Comparison of ENCODE assay signal across 28 cellular contexts in the genomic region with DNA sequence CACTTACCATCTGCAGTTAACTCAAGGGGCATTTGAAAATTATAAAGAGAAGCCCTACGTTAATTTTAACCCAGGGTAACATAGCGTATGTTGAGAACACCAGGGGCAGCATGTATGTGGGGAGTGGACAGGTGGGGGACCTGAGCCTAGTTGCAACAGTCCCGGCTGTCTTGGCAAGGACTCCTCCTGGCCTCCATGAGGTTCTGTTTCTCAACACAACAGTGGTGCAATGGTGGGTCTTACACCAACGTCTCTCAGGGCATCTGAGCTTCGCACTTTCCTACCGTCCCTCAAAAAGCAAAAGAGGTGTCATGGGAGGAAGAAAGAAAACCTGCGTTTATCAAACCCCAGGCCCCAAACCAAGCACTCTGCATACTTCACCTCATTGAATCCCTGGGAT.
"Had no signal": no experiment of that assay in that cellular context is flagged by ENCODE, and none has a peak within 500 bp of the region (broad histone marks: within the 10 kb centered on the region; RNA-seq: fewer than 3 reads in every experiment).

No MANE protein-coding gene starts in this region.

- H3K4me3 Mint-ChIP-seq: activated CD4-positive, alpha-beta memory T cell treated with anti-CD3 and anti-CD28 coated beads for 36 hours; activated CD4-positive, alpha-beta T cell treated with anti-CD3 and anti-CD28 coated beads, Interleukin-2, amount 10 ng/mL, durations not matched to agents 7 days and 5 days; activated naive CD4-positive, alpha-beta T cell treated with anti-CD3 and anti-CD28 coated beads for 36 hours; activated naive CD8-positive, alpha-beta T cell; activated T-helper 17 cell treated with anti-CD3 and anti-CD28 coated beads, Interleukin-2, amount 50 U/mL, for 72 hours; brain; central memory CD8-positive, alpha-beta T cell; T-cell had no signal

- H3K36me3 Mint-ChIP-seq: activated CD4-positive, alpha-beta memory T cell treated with anti-CD3 and anti-CD28 coated beads for 36 hours; T-cell had no signal

- H3K27ac ChIP-seq: SK-N-MC, VCaP had no signal

- ATAC-seq: activated T-helper 17 cell treated with anti-CD3 and anti-CD28 coated beads, Interleukin-2, amount 50 U/mL, for 72 hours; Panc1; Right ventricle myocardium inferior; T-cell had no signal

- H3K4me3 ChIP-seq: SK-N-MC had no signal

- DNase-seq: activated CD4-positive, alpha-beta memory T cell treated with anti-CD3 and anti-CD28 coated beads for 36 hours; activated CD4-positive, alpha-beta T cell treated with anti-CD3 and anti-CD28 coated beads, Interleukin-2, amount 10 ng/mL, durations not matched to agents 7 days and 5 days; activated CD4-positive, CD25-positive, alpha-beta regulatory T cell; activated CD8-positive, alpha-beta memory T cell treated with anti-CD3 and anti-CD28 coated beads for 24 hours; activated gamma-delta T cell; activated naive CD4-positive, alpha-beta T cell treated with anti-CD3 and anti-CD28 coated beads for 36 hours; activated T-cell treated with anti-CD3 and anti-CD28 coated beads, Interleukin-2, amount 50 U/mL, for 48 hours; amygdala; Kasumi-1; KBM-7; MV-4-11; NCI-H1105; NCI-H1436 treated with DMSO at 0.1 percent for 48 hours; NCI-H187; NCI-H510A treated with DMSO at 0.1 percent for 48 hours; OCI-M1; RPMI8226; T-cell; T-helper 2 cell; T1000 had no signal

- H3K27me3 Mint-ChIP-seq: activated naive CD8-positive, alpha-beta T cell; brain had no signal

- H3K9me3 Mint-ChIP-seq: activated naive CD4-positive, alpha-beta T cell treated with anti-CD3 and anti-CD28 coated beads for 36 hours; central memory CD8-positive, alpha-beta T cell had no signal

- H3K4me1 Mint-ChIP-seq: activated CD4-positive, alpha-beta T cell treated with anti-CD3 and anti-CD28 coated beads, Interleukin-2, amount 10 ng/mL, durations not matched to agents 7 days and 5 days; activated T-helper 17 cell treated with anti-CD3 and anti-CD28 coated beads, Interleukin-2, amount 50 U/mL, for 72 hours; central memory CD8-positive, alpha-beta T cell had no signal

- H3K27ac Mint-ChIP-seq: activated CD4-positive, alpha-beta memory T cell treated with anti-CD3 and anti-CD28 coated beads for 36 hours; activated CD4-positive, alpha-beta T cell treated with anti-CD3 and anti-CD28 coated beads, Interleukin-2, amount 10 ng/mL, durations not matched to agents 7 days and 5 days; activated naive CD4-positive, alpha-beta T cell treated with anti-CD3 and anti-CD28 coated beads for 36 hours; activated naive CD8-positive, alpha-beta T cell; activated T-helper 17 cell treated with anti-CD3 and anti-CD28 coated beads, Interleukin-2, amount 50 U/mL, for 72 hours; T-cell had no signal
